Comparison of ENCODE assay signal across 27 cellular contexts in the genomic region with DNA sequence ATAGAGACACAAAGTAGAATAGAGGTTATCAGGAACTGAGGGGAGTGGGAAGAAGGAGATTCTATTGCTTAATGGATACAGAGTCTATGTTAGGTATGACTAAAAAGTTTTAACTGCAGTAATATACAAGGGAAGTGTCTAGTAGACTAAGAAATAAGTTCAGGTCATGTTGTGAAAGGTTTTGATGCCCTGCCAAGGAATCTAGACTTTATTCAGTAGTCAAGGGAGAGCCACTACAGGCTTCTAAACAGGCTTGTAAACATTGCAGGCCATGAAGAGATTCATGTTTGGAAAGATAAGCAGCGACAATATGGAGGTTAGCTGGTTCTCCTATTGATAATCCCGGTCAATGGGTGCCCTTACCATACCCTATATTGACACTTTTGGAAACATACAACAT.
A peak's percentile ranks its signal among the peaks of the same experiment; 100 is the strongest.
DNase-seq lines count a peak whose midpoint lies in the region; ATAC-seq and TF ChIP-seq lines count a peak whose summit lies in the region.
"Had no signal": no experiment of that assay in that cellular context is flagged by ENCODE, and none has a peak within 500 bp of the region (broad histone marks: within the 10 kb centered on the region; RNA-seq: fewer than 3 reads in every experiment).

No MANE protein-coding gene starts in this region.

- H3K9me3 ChIP-seq in DND-41 (ENCODE audit: insufficient read depth, low read length, severe bottlenecking) = no peaks in the 10 kb centered on the region
- H3K9me3 ChIP-seq in right lobe of liver = no peaks in the 10 kb centered on the region
- H3K9me3 ChIP-seq in ascending aorta = peaks cover 0 to 12% of the 10 kb centered on the region in 2 donors
- H3K9me3 ChIP-seq: adrenal gland, SJCRH30 had no signal

- H3K4me2 ChIP-seq in DND-41 (ENCODE audit: insufficient read depth, low read length) = peak overlapping the region; percentile 14; the same call in 1 of the 2 replicates
- H3K4me2 ChIP-seq: KMS-11 had no signal

- no peak for DNase-seq in DND-41
- DNase-seq in NCI-H226 = peak; percentile 35
- DNase-seq in fibroblast of mammary gland (ENCODE audit: low read depth) = peak; percentile 39
- no peak for DNase-seq in right lobe of liver
- no peak for DNase-seq in ascending aorta (ENCODE audit: low spot score in 2 of 2)
- DNase-seq in effector CD8-positive, alpha-beta T cell (lab: John Stamatoyannopoulos, UW) = no peak
- no peak for DNase-seq in NOMO-1 treated with dmso at 0.1 percent for 144 hours (lab: John Stamatoyannopoulos, UW; ENCODE audit: unreplicated experiment)
- DNase-seq: activated CD4-positive, alpha-beta memory T cell treated with anti-CD3 and anti-CD28 coated beads for 36 hours; activated CD4-positive, alpha-beta T cell treated with anti-CD3 and anti-CD28 coated beads for 1 hour; activated naive CD4-positive, alpha-beta T cell treated with Interleukin-2 at 50 U/mL for 16 hours; adrenal gland; CD8-positive, alpha-beta memory T cell; DMS153; gastrocnemius medialis; MV-4-11; NCI-H1436 treated with DMSO at 0.1 percent for 48 hours; right cardiac atrium; RPMI8226; SJCRH30; spleen; stimulated activated CD4-positive, alpha-beta T cell treated with anti-CD3 and anti-CD28 coated beads, Interleukin-2, amount 100 ng/mL, for 24 hours; stimulated activated naive CD8-positive, alpha-beta T cell treated with anti-CD3 and anti-CD28 coated beads, Interleukin-15, Interleukin-2, amounts not matched to agents 100 U/mL and 50 U/mL, for 24 hours; SW 1271 had no signal

- no peak overlapping the region for H2AFZ ChIP-seq in DND-41 (ENCODE audit: low read depth, low read length)
- H2AFZ ChIP-seq: parathyroid adenoma had no signal

- TF ChIP-seq CTCF in DND-41 (IDR thresholded peaks at IDR 0.05; ENCODE audit: borderline replicate concordance, extremely low read depth, low read length, poor library complexity, severe bottlenecking) = no peak
- no peak for TF ChIP-seq CTCF in fibroblast of mammary gland (conservative IDR thresholded peaks at IDR 0.05; ENCODE audit: control insufficient read depth, insufficient read depth, low read depth, low read length)
- TF ChIP-seq CTCF in right lobe of liver (IDR thresholded peaks at IDR 0.05) = no peak
- TF ChIP-seq CTCF in ascending aorta (IDR thresholded peaks at IDR 0.05) = no peak

- no peaks in the 10 kb centered on the region for H3K79me2 ChIP-seq in DND-41 (ENCODE audit: insufficient read depth, low read length)
- H3K79me2 ChIP-seq: parathyroid adenoma had no signal

- H3K36me3 ChIP-seq in DND-41 (ENCODE audit: insufficient read depth, low read length) (no peaks in the 10 kb centered on the region), right lobe of liver (no peaks in the 10 kb centered on the region), ascending aorta (no peaks in the 10 kb centered on the region)
- H3K36me3 ChIP-seq: adrenal gland, gastrocnemius medialis, SJCRH30, spleen had no signal

- ATAC-seq in DND-41 (ENCODE audit: insufficient read depth, low read depth) (no peak), right lobe of liver (peak in 3 of 4 donors; percentile 74 to 86 (median 80))
- ATAC-seq: gastrocnemius medialis; right cardiac atrium; stimulated activated naive CD8-positive, alpha-beta T cell treated with anti-CD3 and anti-CD28 coated beads, Interleukin-15, Interleukin-2, amounts not matched to agents 100 U/mL and 50 U/mL, for 24 hours had no signal

- H3K9ac ChIP-seq in DND-41 (ENCODE audit: low read depth, low read length) = no peak overlapping the region
- H3K9ac ChIP-seq: KMS-11, parathyroid adenoma had no signal

- H3K4me1 ChIP-seq in DND-41 (ENCODE audit: insufficient read depth, low read length) (peaks cover 18% of the 10 kb centered on the region), right lobe of liver (no peaks in the 10 kb centered on the region), ascending aorta (no peaks in the 10 kb centered on the region)
- H3K4me1 ChIP-seq: adrenal gland, gastrocnemius medialis, parathyroid adenoma, SJCRH30, spleen had no signal

- H4K20me1 ChIP-seq in DND-41 (ENCODE audit: insufficient read depth, low read length) = no peaks in the 10 kb centered on the region

- peak overlapping the region; percentile 20 for H3K27ac ChIP-seq in DND-41 (ENCODE audit: low read length)
- H3K27ac ChIP-seq in right lobe of liver = no peak overlapping the region
- no peak overlapping the region for H3K27ac ChIP-seq in ascending aorta
- H3K27ac ChIP-seq: adrenal gland, epithelial cell of prostate, gastrocnemius medialis, HL-60, KMS-11, parathyroid adenoma, SJCRH30, spleen had no signal

- intact Hi-C loops in right lobe of liver (cut with DNase I) (no loop called here), ascending aorta (cut with DNase I) (no loop called here)

- no peaks in the 10 kb centered on the region for H3K27me3 ChIP-seq in DND-41 (ENCODE audit: insufficient read depth, low read length, poor library complexity)
- H3K27me3 ChIP-seq in right lobe of liver = no peaks in the 10 kb centered on the region
- H3K27me3 ChIP-seq in ascending aorta = no peaks in the 10 kb centered on the region
- H3K27me3 ChIP-seq: adrenal gland, gastrocnemius medialis, SJCRH30, spleen had no signal

- H3K4me3 ChIP-seq in DND-41 (ENCODE audit: low read depth in 1 of 2, low read length in 2 of 2) (no peak overlapping the region), fibroblast of mammary gland (ENCODE audit: control insufficient read depth, low read depth, low read length) (no peak overlapping the region), right lobe of liver (no peak overlapping the region), ascending aorta (no peak overlapping the region)
- H3K4me3 ChIP-seq: adrenal gland, gastrocnemius medialis, SJCRH30, spleen had no signal

- TF ChIP-seq POLR2A in right lobe of liver (IDR thresholded peaks at IDR 0.05) = no peak

- 36% methylated on average over 1 of the region's 2 CpGs for WGBS in right lobe of liver (ENCODE audit: insufficient coverage, low coverage, low lambda C conversion rate, missing lambda C conversion rate)

Comparison
In these comparisons a context has a peak if more than half of its experiments do, and no peak if none do; other contexts are left out.
1. DNase-seq: peak in NCI-H226 (single experiment) and fibroblast of mammary gland (single experiment); none in DND-41 (single experiment), right lobe of liver (0 of 3), ascending aorta (0 of 2), effector CD8-positive, alpha-beta T cell (single experiment) and NOMO-1 treated with dmso at 0.1 percent for 144 hours (single experiment).